Comparison of ENCODE assay signal across 1 cellular context in genomic region chr2:188975497-188976102, GRCh38.
TF ChIP-seq lines count a peak whose summit lies in the region.

No MANE protein-coding gene starts in this region.

TF ChIP-seq in H1, 55 proteins besides CTCF, POLR2A, EP300 and RAD21 (continued from another document):
- no peak for TF ChIP-seq TEAD4 (IDR thresholded peaks at IDR 0.05; ENCODE audit: low read depth, low read length)
- TF ChIP-seq JUN (IDR thresholded peaks at IDR 0.05; ENCODE audit: low read depth, low read length) = no peak
